ENCODE assay signal across 29 cellular contexts in the genomic region with DNA sequence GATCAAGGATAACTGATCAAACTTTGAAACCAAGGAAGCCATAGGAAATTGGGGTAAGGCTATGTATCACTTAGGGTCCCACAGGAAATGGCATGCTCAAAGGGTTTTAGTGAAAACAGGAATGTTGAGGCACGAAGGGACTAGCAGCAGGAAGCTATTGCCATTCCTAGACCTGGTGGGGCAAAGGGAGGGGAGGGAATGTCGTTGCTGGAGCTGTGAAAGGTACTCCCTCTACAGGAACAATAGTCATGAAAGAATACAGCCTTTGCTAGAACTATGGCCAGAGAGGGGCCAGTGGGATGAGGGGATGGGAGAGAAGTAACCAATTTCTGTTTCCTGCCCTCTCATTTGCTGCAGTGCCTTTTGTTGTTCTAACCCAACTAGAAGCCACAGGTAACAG.
"Had no signal": no experiment of that assay in that cellular context is flagged by ENCODE, and none has a peak within 500 bp of the region (broad histone marks: within the 10 kb centered on the region; RNA-seq: fewer than 3 reads in every experiment).

No MANE protein-coding gene starts in this region.

- H3K4me1 ChIP-seq: gastrocnemius medialis, lower lobe of right lung, right lobe of liver had no signal

- H3K4me1 Mint-ChIP-seq: immature natural killer cell had no signal

- H3K9ac ChIP-seq: parathyroid adenoma had no signal

- ATAC-seq: effector memory CD8-positive, alpha-beta T cell; esophagus mucosa; gastrocnemius medialis; left colon; lower lobe of right lung; mucosa of descending colon; natural killer cell treated with Interleukin-12 subunit alpha and Interleukin-12 subunit beta and Interleukin-15 and Interleukin-18, amount 100 ng/mL, for 72 hours; right lobe of liver; stimulated activated naive B cell treated with anti-CD40 and anti-IgM and Interleukin-4, amounts not matched to agents 10 μg/mL and 1 μg/mL and 100 μg/mL, for 72 hours had no signal

- H3K4me3 ChIP-seq: gastrocnemius medialis, left ventricle myocardium inferior, lower lobe of right lung, mucosa of descending colon, right lobe of liver, thoracic aorta, transverse colon had no signal

- H3K36me3 ChIP-seq: gastrocnemius medialis, left ventricle myocardium inferior, lower lobe of right lung, right lobe of liver, thoracic aorta, transverse colon had no signal

- H3K9me3 Mint-ChIP-seq: effector memory CD8-positive, alpha-beta T cell; immature natural killer cell; mesothelial cell of epicardium; naive B cell; natural killer cell treated with Interleukin-12 subunit alpha and Interleukin-12 subunit beta and Interleukin-15 and Interleukin-18, amount 100 ng/mL, for 72 hours; neural crest cell; stimulated activated naive B cell treated with anti-CD40 and anti-IgM and Interleukin-4, amounts not matched to agents 10 μg/mL and 1 μg/mL and 100 μg/mL, for 72 hours; stimulated activated naive CD8-positive, alpha-beta T cell treated with anti-CD3 and anti-CD28 coated beads, Interleukin-15, Interleukin-2, amounts not matched to agents 100 ng/mL and 50 ng/mL, for 24 hours had no signal

- H3K9me3 ChIP-seq: gastrocnemius medialis, left ventricle myocardium inferior, lower lobe of right lung, mucosa of descending colon, right lobe of liver, thoracic aorta, transverse colon had no signal

- H3K27ac Mint-ChIP-seq: effector memory CD8-positive, alpha-beta T cell; immature natural killer cell; mesothelial cell of epicardium; naive B cell; natural killer cell treated with Interleukin-12 subunit alpha and Interleukin-12 subunit beta and Interleukin-15 and Interleukin-18, amount 100 ng/mL, for 72 hours; progenitor cell of endocrine pancreas; stimulated activated naive B cell treated with anti-CD40 and anti-IgM and Interleukin-4, amounts not matched to agents 10 μg/mL and 1 μg/mL and 100 μg/mL, for 72 hours; stimulated activated naive CD8-positive, alpha-beta T cell treated with anti-CD3 and anti-CD28 coated beads, Interleukin-15, Interleukin-2, amounts not matched to agents 100 ng/mL and 50 ng/mL, for 24 hours had no signal

- H2AFZ ChIP-seq: parathyroid adenoma had no signal

- H3K27ac ChIP-seq: epithelial cell of prostate, gastrocnemius medialis, left ventricle myocardium inferior, lower lobe of right lung, parathyroid adenoma, right lobe of liver, thoracic aorta, transverse colon had no signal

- H3K36me3 Mint-ChIP-seq: immature natural killer cell; mesothelial cell of epicardium; naive B cell; natural killer cell treated with Interleukin-12 subunit alpha and Interleukin-12 subunit beta and Interleukin-15 and Interleukin-18, amount 100 ng/mL, for 72 hours; stimulated activated naive B cell treated with anti-CD40 and anti-IgM and Interleukin-4, amounts not matched to agents 10 μg/mL and 1 μg/mL and 100 μg/mL, for 72 hours had no signal

- FAIRE-seq: small intestine had no signal

- H3K27me3 ChIP-seq: right lobe of liver, transverse colon had no signal

- H3K4me3 Mint-ChIP-seq: effector memory CD8-positive, alpha-beta T cell; immature natural killer cell; mesothelial cell of epicardium; naive B cell; natural killer cell treated with Interleukin-12 subunit alpha and Interleukin-12 subunit beta and Interleukin-15 and Interleukin-18, amount 100 ng/mL, for 72 hours; neural crest cell; stimulated activated naive B cell treated with anti-CD40 and anti-IgM and Interleukin-4, amounts not matched to agents 10 μg/mL and 1 μg/mL and 100 μg/mL, for 72 hours; stimulated activated naive CD8-positive, alpha-beta T cell treated with anti-CD3 and anti-CD28 coated beads, Interleukin-15, Interleukin-2, amounts not matched to agents 100 ng/mL and 50 ng/mL, for 24 hours had no signal

- DNase-seq: cerebellar nuclear complex; cortex of kidney; effector memory CD8-positive, alpha-beta T cell; foreskin fibroblast; gastrocnemius medialis; head of caudate nucleus; immature natural killer cell; islet precursor cell; kidney glomerular epithelial cell; left colon; left ventricle myocardium inferior; lower lobe of right lung; mucosa of descending colon; naive B cell; right lobe of liver; small intestine; stimulated activated CD4-positive, alpha-beta T cell treated with anti-CD3 and anti-CD28 coated beads, Interleukin-15, amount 100 ng/mL, for 24 hours; stimulated activated CD4-positive, alpha-beta T cell treated with anti-CD3 and anti-CD28 coated beads, Interleukin-2, amount 100 ng/mL, for 48 hours; stimulated activated naive B cell treated with anti-CD40 and anti-IgM and Interleukin-4, amounts not matched to agents 10 μg/mL and 1 μg/mL and 100 μg/mL, for 72 hours; transverse colon had no signal
